Comparison of ENCODE assay signal across 9 cellular contexts in the genomic region with DNA sequence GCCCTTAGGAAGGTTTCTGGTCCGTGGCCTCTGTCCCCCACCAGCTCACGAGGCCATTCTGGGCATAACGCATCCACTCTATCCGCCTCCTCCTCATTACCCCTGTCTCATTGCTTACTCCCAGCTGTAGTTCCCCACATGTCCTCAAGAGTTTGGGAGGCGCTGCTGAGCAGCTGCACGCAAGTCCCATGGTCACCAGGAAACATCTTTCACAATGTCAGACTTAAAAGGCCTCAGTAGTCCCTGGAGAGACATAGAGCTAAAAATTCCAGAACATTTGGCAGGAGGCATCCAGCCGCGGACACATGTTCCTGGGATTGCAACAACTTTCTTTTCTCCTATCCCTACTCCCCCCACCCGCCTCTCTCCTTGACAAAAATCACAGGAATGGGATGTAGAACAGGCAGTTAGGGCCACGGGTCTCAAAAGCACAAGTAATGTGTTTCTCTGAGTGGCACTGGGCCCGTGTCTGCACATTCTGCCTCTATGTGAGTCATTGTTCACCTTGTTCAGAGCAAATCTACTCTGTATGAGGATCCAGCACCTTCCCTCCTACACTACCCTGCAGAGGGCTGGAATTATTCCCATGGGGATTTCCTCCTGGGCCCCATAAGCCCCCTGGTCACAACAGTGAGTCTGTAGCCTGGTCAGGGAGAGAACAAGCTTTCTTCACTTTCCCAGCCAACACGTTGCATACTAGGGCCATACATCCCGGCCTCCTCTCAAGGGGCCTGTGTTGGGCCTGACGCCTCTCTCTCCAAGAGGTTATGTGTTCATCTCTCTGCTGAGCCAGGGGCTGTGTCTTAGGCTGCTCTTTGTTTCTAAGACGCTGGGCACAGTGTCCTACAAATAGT. TPM values are rescaled to one million over a fixed set of nuclear protein-coding genes. Genes with fewer than 3 reads are reported as not detected.
A peak's percentile ranks its signal among the peaks of the same experiment; 100 is the strongest.
DNase-seq lines count a peak whose midpoint lies in the region; ATAC-seq lines count a peak whose summit lies in the region.
"Had no signal": no experiment of that assay in that cellular context is flagged by ENCODE, and none has a peak within 500 bp of the region (broad histone marks: within the 10 kb centered on the region; RNA-seq: fewer than 3 reads in every experiment).

No MANE protein-coding gene starts in this region.

- H2AFZ ChIP-seq in mesenchymal stem cell (ENCODE audit: low read depth, low read length), result no peak overlapping the region

- H3K9me3 ChIP-seq in mesenchymal stem cell (ENCODE audit: control insufficient read depth, low read length), result peaks cover 8% of the 10 kb centered on the region

- H4K91ac ChIP-seq in mesenchymal stem cell (ENCODE audit: low read length), result no peak overlapping the region

- no peak overlapping the region for H3K14ac ChIP-seq in mesenchymal stem cell (ENCODE audit: low read length in 2 of 2)

- H3K36me3 ChIP-seq in mesenchymal stem cell (ENCODE audit: control insufficient read depth in 1 of 2, insufficient read depth in 2 of 2, low read depth in 1 of 2, low read length in 2 of 2), result peaks cover 15 to 20% of the 10 kb centered on the region in 2 experiments

- no peaks in the 10 kb centered on the region for H3K79me1 ChIP-seq in mesenchymal stem cell (replicated peaks; ENCODE audit: low read length, poor library complexity, severe bottlenecking)

- peak overlapping the region; percentile 19 for H4K8ac ChIP-seq in mesenchymal stem cell (ENCODE audit: low read length)

- 51% methylated on average over 15 of the region's 15 CpGs for WGBS in mesenchymal stem cell

- H3K27me3 Mint-ChIP-seq in activated CD4-positive, alpha-beta T cell treated with anti-CD3 and anti-CD28 coated beads, Interleukin-2, amount 10 ng/mL, durations not matched to agents 24 days and 14 days, result no peaks in the 10 kb centered on the region
- H3K27me3 Mint-ChIP-seq in stimulated activated naive B cell treated with anti-CD40 and anti-IgM and Interleukin-4, amounts not matched to agents 10 μg/mL and 1 μg/mL and 100 μg/mL, for 72 hours, result no peaks in the 10 kb centered on the region

- peaks cover 91% of the 10 kb centered on the region for H3K36me3 Mint-ChIP-seq in activated CD4-positive, alpha-beta T cell treated with anti-CD3 and anti-CD28 coated beads, Interleukin-2, amount 10 ng/mL, durations not matched to agents 24 days and 14 days (ENCODE audit: low read depth)
- peaks cover 44 to 75% of the 10 kb centered on the region in 2 donors for H3K36me3 Mint-ChIP-seq in stimulated activated naive B cell treated with anti-CD40 and anti-IgM and Interleukin-4, amounts not matched to agents 10 μg/mL and 1 μg/mL and 100 μg/mL, for 72 hours

- H3K4me2 ChIP-seq in mesenchymal stem cell (ENCODE audit: low read length, poor library complexity, severe bottlenecking), result no peak overlapping the region

- peak overlapping the region in 1 of 2 experiments; percentile 0 for H3K4ac ChIP-seq in mesenchymal stem cell (ENCODE audit: low read depth in 1 of 2, low read length in 2 of 2)

- no peak overlapping the region for H3K27ac ChIP-seq in mesenchymal stem cell (ENCODE audit: low read length, poor library complexity, severe bottlenecking)
- H3K27ac ChIP-seq: epithelial cell of prostate had no signal

- peaks cover 2% of the 10 kb centered on the region for H3K4me1 ChIP-seq in mesenchymal stem cell (ENCODE audit: control insufficient read depth, insufficient read depth, low read depth, low read length)

- peaks cover 0 to 18% of the 10 kb centered on the region in 2 experiments for H3K27me3 ChIP-seq in mesenchymal stem cell (ENCODE audit: control insufficient read depth in 1 of 2, insufficient read depth in 1 of 2, low read length in 2 of 2)

- peak overlapping the region; percentile 2 for H3K9ac ChIP-seq in mesenchymal stem cell (ENCODE audit: low read length)

- H2BK120ac ChIP-seq in mesenchymal stem cell (ENCODE audit: low read depth, low read length), result no peak overlapping the region

- peak overlapping the region in 1 of 2 experiments; percentile 36 for H3K4me3 ChIP-seq in mesenchymal stem cell (ENCODE audit: insufficient read depth in 1 of 2, low read depth in 1 of 2, low read length in 2 of 2)

- no peak overlapping the region for H3K23ac ChIP-seq in mesenchymal stem cell (ENCODE audit: low read length in 2 of 2)

- H2BK15ac ChIP-seq in mesenchymal stem cell (ENCODE audit: low read depth, poor library complexity, severe bottlenecking), result no peak overlapping the region

- intact Hi-C loops in activated CD4-positive, alpha-beta T cell treated with anti-CD3 and anti-CD28 coated beads, Interleukin-2, amount 10 ng/mL, durations not matched to agents 24 days and 14 days (cut with micrococcal nuclease), result no loop called here

- H2AK5ac ChIP-seq in mesenchymal stem cell (ENCODE audit: low read length, severe bottlenecking), result no peak overlapping the region

- no peak overlapping the region for H2BK5ac ChIP-seq in mesenchymal stem cell (ENCODE audit: low read depth, low read length, poor library complexity, severe bottlenecking)

- peak overlapping the region; percentile 46 for H3K4me3 Mint-ChIP-seq in activated CD4-positive, alpha-beta T cell treated with anti-CD3 and anti-CD28 coated beads, Interleukin-2, amount 10 ng/mL, durations not matched to agents 24 days and 14 days
- H3K4me3 Mint-ChIP-seq in stimulated activated naive B cell treated with anti-CD40 and anti-IgM and Interleukin-4, amounts not matched to agents 10 μg/mL and 1 μg/mL and 100 μg/mL, for 72 hours, result peak overlapping the region in 1 of 2 donors; percentile 26

- peaks cover 74% of the 10 kb centered on the region for H3K4me1 Mint-ChIP-seq in activated CD4-positive, alpha-beta T cell treated with anti-CD3 and anti-CD28 coated beads, Interleukin-2, amount 10 ng/mL, durations not matched to agents 24 days and 14 days
- peaks cover 64 to 86% of the 10 kb centered on the region in 2 donors for H3K4me1 Mint-ChIP-seq in stimulated activated naive B cell treated with anti-CD40 and anti-IgM and Interleukin-4, amounts not matched to agents 10 μg/mL and 1 μg/mL and 100 μg/mL, for 72 hours

- peak overlapping the region in 1 of 2 experiments; percentile 7 for H2BK12ac ChIP-seq in mesenchymal stem cell (ENCODE audit: low read length in 2 of 2)

- H3K18ac ChIP-seq in mesenchymal stem cell (ENCODE audit: low read depth in 1 of 2, low read length in 2 of 2), result peak overlapping the region; percentile 44 to 46

- peak overlapping the region; percentile 75 for H3K27ac Mint-ChIP-seq in activated CD4-positive, alpha-beta T cell treated with anti-CD3 and anti-CD28 coated beads, Interleukin-2, amount 10 ng/mL, durations not matched to agents 24 days and 14 days
- peak overlapping the region; percentile 69 for H3K27ac Mint-ChIP-seq in stimulated activated naive B cell treated with anti-CD40 and anti-IgM and Interleukin-4, amounts not matched to agents 10 μg/mL and 1 μg/mL and 100 μg/mL, for 72 hours

- no peaks in the 10 kb centered on the region for H3K9me3 Mint-ChIP-seq in activated CD4-positive, alpha-beta T cell treated with anti-CD3 and anti-CD28 coated beads, Interleukin-2, amount 10 ng/mL, durations not matched to agents 24 days and 14 days
- peaks cover 4 to 7% of the 10 kb centered on the region in 2 donors for H3K9me3 Mint-ChIP-seq in stimulated activated naive B cell treated with anti-CD40 and anti-IgM and Interleukin-4, amounts not matched to agents 10 μg/mL and 1 μg/mL and 100 μg/mL, for 72 hours

- no peak for ATAC-seq in stimulated activated naive B cell treated with anti-CD40 and anti-IgM and Interleukin-4, amounts not matched to agents 10 μg/mL and 1 μg/mL and 100 μg/mL, for 72 hours (replicated peaks)
- ATAC-seq in HG02852 (IDR thresholded peaks at IDR 0.05; ENCODE audit: unreplicated experiment), result no peak
- no peak for ATAC-seq in HG03378 (IDR thresholded peaks at IDR 0.05; ENCODE audit: unreplicated experiment)

- DNase-seq in GM04503 (ENCODE audit: low read depth) (peak; percentile 82), LoVo (ENCODE audit: low spot score) (peak; percentile 65), mesenchymal stem cell (peak; percentile 84)
- DNase-seq in activated CD4-positive, alpha-beta T cell treated with anti-CD3 and anti-CD28 coated beads, Interleukin-2, amount 10 ng/mL, durations not matched to agents 24 days and 14 days, result peak; percentile 90
- DNase-seq in effector CD8-positive, alpha-beta T cell (lab: John Stamatoyannopoulos, UW), result peak; percentile 46
- DNase-seq in stimulated activated naive B cell treated with anti-CD40 and anti-IgM and Interleukin-4, amounts not matched to agents 10 μg/mL and 1 μg/mL and 100 μg/mL, for 72 hours, result peak; percentile 34

RNA-seq across cellular contexts. Expression of a gene that starts 8.2 kb away (rescaled TPM):
- total RNA-seq in activated CD4-positive, alpha-beta T cell treated with anti-CD3 and anti-CD28 coated beads, Interleukin-2, amount 10 ng/mL, durations not matched to agents 24 days and 14 days, result 176 and 184 TPM in 2 replicates
- 76.4 TPM for polyA plus RNA-seq in mesenchymal stem cell (2013, experiment 1 of 2)
- polyA plus RNA-seq in mesenchymal stem cell (2013, experiment 2 of 2), result 77.4 TPM

Comparison
In these comparisons a context has a peak if more than half of its experiments do, and no peak if none do; other contexts are left out.
1. DNase-seq: peak in every context shown above with its lines; median percentile 90 in activated CD4-positive, alpha-beta T cell treated with anti-CD3 and anti-CD28 coated beads, Interleukin-2, amount 10 ng/mL, durations not matched to agents 24 days and 14 days; 84 in mesenchymal stem cell; 82 in GM04503; 65 in LoVo; 46 in effector CD8-positive, alpha-beta T cell; 34 in stimulated activated naive B cell treated with anti-CD40 and anti-IgM and Interleukin-4, amounts not matched to agents 10 μg/mL and 1 μg/mL and 100 μg/mL, for 72 hours.